Comparison of ENCODE assay signal across 8 cellular contexts in the genomic region with DNA sequence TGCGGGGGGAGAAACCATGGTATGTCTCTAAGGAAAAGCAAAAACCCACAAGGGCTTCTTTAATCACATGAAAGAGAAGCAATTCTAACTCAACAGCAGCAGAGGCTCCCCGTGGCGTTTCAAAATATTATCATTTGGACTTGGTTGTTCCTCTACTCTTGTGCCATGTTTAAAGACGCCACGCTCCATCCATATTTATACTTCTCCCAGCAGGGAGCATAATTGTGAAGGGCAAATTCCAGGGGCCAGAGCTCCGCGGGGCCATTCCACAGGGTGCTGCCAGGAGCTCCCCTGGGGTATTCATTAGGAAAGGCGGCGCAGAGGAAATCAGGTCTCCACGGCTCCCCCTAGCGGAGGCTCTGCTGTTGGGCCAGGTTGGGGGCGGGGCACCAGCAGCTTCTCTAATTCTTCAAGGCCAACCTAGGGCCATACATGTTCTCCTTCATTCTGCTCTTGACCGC.
DNase-seq lines count a peak whose midpoint lies in the region; ATAC-seq, FAIRE-seq and TF ChIP-seq lines count a peak whose summit lies in the region.

No MANE protein-coding gene starts in this region.

- peak overlapping the region; percentile 48 for H3K4me3 ChIP-seq in effector memory CD4-positive, alpha-beta T cell (ENCODE audit: insufficient read depth, low read depth, low read length, poor library complexity, severe bottlenecking)
- peak overlapping the region; percentile 23 for H3K4me3 ChIP-seq in naive thymus-derived CD4-positive, alpha-beta T cell (ENCODE audit: low read length)

- H3K4me1 ChIP-seq in effector memory CD4-positive, alpha-beta T cell (ENCODE audit: control insufficient read depth, insufficient read depth, low read length, poor library complexity, severe bottlenecking), result peaks cover 4% of the 10 kb centered on the region
- H3K4me1 ChIP-seq in naive thymus-derived CD4-positive, alpha-beta T cell (ENCODE audit: control insufficient read depth in 2 of 2, insufficient read depth in 2 of 2, low read length in 2 of 2), result peaks cover 0 to 14% of the 10 kb centered on the region in 2 donors

- intact Hi-C loops in activated CD4-positive, alpha-beta memory T cell treated with anti-CD3 and anti-CD28 coated beads for 36 hours (cut with micrococcal nuclease), result loop anchor here (1.0 to 10.0 kb wide), 4 partner anchors 80 to 472 kb away; partner anchors contain the start of genes C1orf52 and LPAR3
- intact Hi-C loops in naive thymus-derived CD4-positive, alpha-beta T cell (cut with micrococcal nuclease), result loop anchor here (1.0 to 10.0 kb wide), 6 partner anchors 72 to 475 kb away; partner anchors contain the start of genes C1orf52 (in 1 of the 2), LPAR3 (in 1 of the 2) and MCOLN3 (in 1 of the 2)

- DNase-seq in GM12892 (ENCODE audit: insufficient read length) (peak; percentile 53), NCI-H2227 (lab: John Stamatoyannopoulos, UW; ENCODE audit: unreplicated experiment) (peak; percentile 88)
- DNase-seq in activated CD4-positive, alpha-beta memory T cell treated with anti-CD3 and anti-CD28 coated beads for 36 hours, result peak; percentile 88
- peak; percentile 48 to 65 (median 49) for DNase-seq in effector memory CD4-positive, alpha-beta T cell
- DNase-seq in naive thymus-derived CD4-positive, alpha-beta T cell, result peak; percentile 63 to 82 (median 75)

- H3K4me3 Mint-ChIP-seq in activated CD4-positive, alpha-beta memory T cell treated with anti-CD3 and anti-CD28 coated beads for 36 hours, result peak overlapping the region; percentile 67
- peak overlapping the region; percentile 60 to 89 (median 84) for H3K4me3 Mint-ChIP-seq in naive thymus-derived CD4-positive, alpha-beta T cell
- H3K4me3 Mint-ChIP-seq in stimulated activated naive CD8-positive, alpha-beta T cell treated with anti-CD3 and anti-CD28 coated beads, Interleukin-15, Interleukin-2, amounts not matched to agents 100 ng/mL and 50 ng/mL, for 24 hours, result peak overlapping the region; percentile 64

- ATAC-seq in HG02852 (IDR thresholded peaks at IDR 0.05; ENCODE audit: unreplicated experiment), result peak; percentile 85
- ATAC-seq in naive thymus-derived CD4-positive, alpha-beta T cell, result peak; percentile 93
- ATAC-seq in GM18858 (IDR thresholded peaks at IDR 0.05; ENCODE audit: unreplicated experiment), result no peak

- H3K4me1 Mint-ChIP-seq in activated CD4-positive, alpha-beta memory T cell treated with anti-CD3 and anti-CD28 coated beads for 36 hours (ENCODE audit: low read depth), result peaks cover 17% of the 10 kb centered on the region
- peaks cover 17 to 35% (median 30%) of the 10 kb centered on the region in 7 donors for H3K4me1 Mint-ChIP-seq in naive thymus-derived CD4-positive, alpha-beta T cell
- H3K4me1 Mint-ChIP-seq in stimulated activated naive CD8-positive, alpha-beta T cell treated with anti-CD3 and anti-CD28 coated beads, Interleukin-15, Interleukin-2, amounts not matched to agents 100 ng/mL and 50 ng/mL, for 24 hours (ENCODE audit: low read depth), result peaks cover 18% of the 10 kb centered on the region

- no peak overlapping the region for H3K27ac ChIP-seq in effector memory CD4-positive, alpha-beta T cell (ENCODE audit: insufficient read depth, low read length, poor library complexity, severe bottlenecking)
- H3K27ac ChIP-seq in naive thymus-derived CD4-positive, alpha-beta T cell (ENCODE audit: low read depth, low read length), result peak overlapping the region; percentile 26

- no peaks in the 10 kb centered on the region for H3K9me3 Mint-ChIP-seq in activated CD4-positive, alpha-beta memory T cell treated with anti-CD3 and anti-CD28 coated beads for 36 hours
- H3K9me3 Mint-ChIP-seq in naive thymus-derived CD4-positive, alpha-beta T cell, result peaks cover 0 to under 1% (median 0%) of the 10 kb centered on the region in 11 donors
- no peaks in the 10 kb centered on the region for H3K9me3 Mint-ChIP-seq in stimulated activated naive CD8-positive, alpha-beta T cell treated with anti-CD3 and anti-CD28 coated beads, Interleukin-15, Interleukin-2, amounts not matched to agents 100 ng/mL and 50 ng/mL, for 24 hours

- FAIRE-seq in GM12892 (lab: Jason Lieb, UNC), result peak; percentile 78

- no peak for TF ChIP-seq POLR2A in GM12892 (IDR thresholded peaks at IDR 0.05; ENCODE audit: low read depth, low read length)

- H3K9me3 ChIP-seq in effector memory CD4-positive, alpha-beta T cell (ENCODE audit: control insufficient read depth, low read length), result no peaks in the 10 kb centered on the region
- no peaks in the 10 kb centered on the region for H3K9me3 ChIP-seq in naive thymus-derived CD4-positive, alpha-beta T cell (ENCODE audit: control insufficient read depth in 2 of 3, low read length in 3 of 3)

- CTCF ChIA-PET in activated CD4-positive, alpha-beta memory T cell treated with anti-CD3 and anti-CD28 coated beads for 36 hours (lab: Charles Lee), result interaction anchor here (0.5 to 2.1 kb wide), 38 partner anchors 10 to 920 kb away, joined by 3 to 47 read pairs (median 4); partner anchors contain the start of genes C1orf52 and PRKACB
- CTCF ChIA-PET in naive thymus-derived CD4-positive, alpha-beta T cell (lab: Charles Lee), result interaction anchor here (0.6 to 1.8 kb wide), 10 partner anchors 9 to 1746 kb away, joined by 3 to 7 read pairs (median 4); no protein-coding TSS in a partner anchor

- H3K27me3 ChIP-seq in effector memory CD4-positive, alpha-beta T cell (replicated peaks; ENCODE audit: control insufficient read depth, insufficient read depth, low read length, poor library complexity, severe bottlenecking), result no peaks in the 10 kb centered on the region
- H3K27me3 ChIP-seq in naive thymus-derived CD4-positive, alpha-beta T cell (ENCODE audit: control insufficient read depth in 2 of 2, insufficient read depth in 2 of 2, low read length in 2 of 2), result no peaks in the 10 kb centered on the region

- no peaks in the 10 kb centered on the region for H3K27me3 Mint-ChIP-seq in activated CD4-positive, alpha-beta memory T cell treated with anti-CD3 and anti-CD28 coated beads for 36 hours
- H3K27me3 Mint-ChIP-seq in naive thymus-derived CD4-positive, alpha-beta T cell, result peaks cover 0 to 7% (median 0%) of the 10 kb centered on the region in 5 donors
- H3K27me3 Mint-ChIP-seq in stimulated activated naive CD8-positive, alpha-beta T cell treated with anti-CD3 and anti-CD28 coated beads, Interleukin-15, Interleukin-2, amounts not matched to agents 100 ng/mL and 50 ng/mL, for 24 hours, result no peaks in the 10 kb centered on the region

- POLR2A ChIA-PET in activated CD4-positive, alpha-beta memory T cell treated with anti-CD3 and anti-CD28 coated beads for 36 hours (lab: Charles Lee), result no interaction called here
- POLR2A ChIA-PET in naive thymus-derived CD4-positive, alpha-beta T cell (lab: Charles Lee), result no interaction called here

- H3K36me3 Mint-ChIP-seq in activated CD4-positive, alpha-beta memory T cell treated with anti-CD3 and anti-CD28 coated beads for 36 hours, result no peaks in the 10 kb centered on the region
- peaks cover 0 to under 1% (median 0%) of the 10 kb centered on the region in 5 donors for H3K36me3 Mint-ChIP-seq in naive thymus-derived CD4-positive, alpha-beta T cell
- no peaks in the 10 kb centered on the region for H3K36me3 Mint-ChIP-seq in stimulated activated naive CD8-positive, alpha-beta T cell treated with anti-CD3 and anti-CD28 coated beads, Interleukin-15, Interleukin-2, amounts not matched to agents 100 ng/mL and 50 ng/mL, for 24 hours (ENCODE audit: low read depth)

- no peaks in the 10 kb centered on the region for H3K36me3 ChIP-seq in effector memory CD4-positive, alpha-beta T cell (ENCODE audit: control insufficient read depth, insufficient read depth, low read length)
- no peaks in the 10 kb centered on the region for H3K36me3 ChIP-seq in naive thymus-derived CD4-positive, alpha-beta T cell (ENCODE audit: control insufficient read depth in 2 of 3, insufficient read depth in 3 of 3, low read length in 3 of 3)

- no peak overlapping the region for H3K27ac Mint-ChIP-seq in activated CD4-positive, alpha-beta memory T cell treated with anti-CD3 and anti-CD28 coated beads for 36 hours
- H3K27ac Mint-ChIP-seq in naive thymus-derived CD4-positive, alpha-beta T cell, result peak overlapping the region in 8 of 9 donors; percentile 48 to 88 (median 78)
- H3K27ac Mint-ChIP-seq in stimulated activated naive CD8-positive, alpha-beta T cell treated with anti-CD3 and anti-CD28 coated beads, Interleukin-15, Interleukin-2, amounts not matched to agents 100 ng/mL and 50 ng/mL, for 24 hours, result no peak overlapping the region

Comparison
In these comparisons a context has a peak if more than half of its experiments do, and no peak if none do; other contexts are left out.
1. H3K27ac Mint-ChIP-seq: peak in naive thymus-derived CD4-positive, alpha-beta T cell (8 of 9); none in activated CD4-positive, alpha-beta memory T cell treated with anti-CD3 and anti-CD28 coated beads for 36 hours (single experiment) and stimulated activated naive CD8-positive, alpha-beta T cell treated with anti-CD3 and anti-CD28 coated beads, Interleukin-15, Interleukin-2, amounts not matched to agents 100 ng/mL and 50 ng/mL, for 24 hours (single experiment).
2. Peak in every context shown above with its lines, with median percentiles within 50 percentile points of each other: DNase-seq and H3K4me3 Mint-ChIP-seq.